Comparison of ENCODE assay signal across 1 cellular context in the genomic region with DNA sequence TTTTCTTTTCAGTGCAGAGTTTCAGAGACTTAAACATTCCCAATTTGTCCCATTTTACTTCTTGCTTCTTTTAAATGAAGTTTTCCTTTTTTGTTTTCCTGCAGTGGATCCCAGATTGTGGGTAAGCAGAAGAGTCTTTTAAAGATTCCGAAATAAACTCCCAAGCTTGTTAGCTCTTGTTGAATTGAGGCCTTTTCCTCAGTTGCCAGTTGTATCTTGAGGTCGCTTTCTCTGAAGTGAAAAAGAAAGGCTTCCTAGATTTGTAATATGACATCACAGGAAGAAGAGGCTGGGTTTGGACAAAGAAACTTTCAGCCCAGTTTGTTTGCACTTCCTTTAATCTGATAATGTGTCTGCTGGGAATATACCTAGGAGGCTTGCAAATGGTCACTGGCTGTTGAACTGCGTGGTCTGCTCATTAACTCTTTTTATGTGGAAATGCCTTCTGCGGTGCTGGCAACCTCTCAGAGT.
TF ChIP-seq lines count a peak whose summit lies in the region.

A gene with protein sequence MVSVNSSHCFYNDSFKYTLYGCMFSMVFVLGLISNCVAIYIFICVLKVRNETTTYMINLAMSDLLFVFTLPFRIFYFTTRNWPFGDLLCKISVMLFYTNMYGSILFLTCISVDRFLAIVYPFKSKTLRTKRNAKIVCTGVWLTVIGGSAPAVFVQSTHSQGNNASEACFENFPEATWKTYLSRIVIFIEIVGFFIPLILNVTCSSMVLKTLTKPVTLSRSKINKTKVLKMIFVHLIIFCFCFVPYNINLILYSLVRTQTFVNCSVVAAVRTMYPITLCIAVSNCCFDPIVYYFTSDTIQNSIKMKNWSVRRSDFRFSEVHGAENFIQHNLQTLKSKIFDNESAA (minus strand): TSS at position 233 of the 471 bp plus-strand sequence. CDS start 690 bp downstream, outside the sequence.

TF ChIP-seq in H1, 55 proteins besides CTCF, POLR2A, EP300 and RAD21:
- TF ChIP-seq SIN3A (conservative IDR thresholded peaks at IDR 0.05 in 1 of 2, IDR thresholded peaks at IDR 0.05 in 1 of 2; ENCODE audit: low read depth in 1 of 2, low read length in 2 of 2) = no peak
- TF ChIP-seq RNF2 (IDR thresholded peaks at IDR 0.05; ENCODE audit: borderline replicate concordance, low read depth, low read length, missing control alignments, poor library complexity, severe bottlenecking) = no peak
- no peak for TF ChIP-seq CTBP2 (IDR thresholded peaks at IDR 0.05; ENCODE audit: borderline replicate concordance, insufficient read depth, insufficient read length, low read length)
- no peak for TF ChIP-seq YY1 (IDR thresholded peaks at IDR 0.05; ENCODE audit: low read depth, low read length)
- TF ChIP-seq, protein P1, sequence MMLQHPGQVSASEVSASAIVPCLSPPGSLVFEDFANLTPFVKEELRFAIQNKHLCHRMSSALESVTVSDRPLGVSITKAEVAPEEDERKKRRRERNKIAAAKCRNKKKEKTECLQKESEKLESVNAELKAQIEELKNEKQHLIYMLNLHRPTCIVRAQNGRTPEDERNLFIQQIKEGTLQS (IDR thresholded peaks at IDR 0.05; ENCODE audit: insufficient read depth, low read depth, low read length) = no peak
- no peak for TF ChIP-seq SAP30 (IDR thresholded peaks at IDR 0.05; ENCODE audit: insufficient read depth, insufficient replicate concordance, low read length)
- no peak for TF ChIP-seq KDM5A (IDR thresholded peaks at IDR 0.05; ENCODE audit: low read length)
- no peak for TF ChIP-seq HDAC2 (IDR thresholded peaks at IDR 0.05; ENCODE audit: borderline replicate concordance in 1 of 2, low read depth in 2 of 2, low read length in 2 of 2)
- TF ChIP-seq, protein P2, sequence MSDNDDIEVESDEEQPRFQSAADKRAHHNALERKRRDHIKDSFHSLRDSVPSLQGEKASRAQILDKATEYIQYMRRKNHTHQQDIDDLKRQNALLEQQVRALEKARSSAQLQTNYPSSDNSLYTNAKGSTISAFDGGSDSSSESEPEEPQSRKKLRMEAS (IDR thresholded peaks at IDR 0.05) = no peak
- TF ChIP-seq NRF1 (IDR thresholded peaks at IDR 0.05; ENCODE audit: low read depth, low read length) = no peak
- TF ChIP-seq FOSL1 (IDR thresholded peaks at IDR 0.05; ENCODE audit: insufficient read depth, low read depth, low read length) = no peak
- no peak for TF ChIP-seq TAF7 (optimal IDR thresholded peaks at IDR 0.05; ENCODE audit: borderline replicate concordance, low read depth, low read length)
- TF ChIP-seq RFX5 (IDR thresholded peaks at IDR 0.05; ENCODE audit: borderline replicate concordance, low read depth, low read length) = no peak
- no peak for TF ChIP-seq KDM4A (IDR thresholded peaks at IDR 0.05; ENCODE audit: low read depth, low read length, severe bottlenecking)
- no peak for TF ChIP-seq TEAD4 (IDR thresholded peaks at IDR 0.05; ENCODE audit: low read depth, low read length)
- TF ChIP-seq RXRA (IDR thresholded peaks at IDR 0.05; ENCODE audit: insufficient read depth, low read depth, low read length) = no peak
- no peak for TF ChIP-seq POLR2AphosphoS5 (IDR thresholded peaks at IDR 0.05; ENCODE audit: low read depth, low read length)
- TF ChIP-seq BRCA1 (IDR thresholded peaks at IDR 0.05; ENCODE audit: low read depth, low read length) = no peak
- no peak for TF ChIP-seq HDAC6 (IDR thresholded peaks at IDR 0.05; ENCODE audit: low read depth, low read length)
- TF ChIP-seq, protein P3, sequence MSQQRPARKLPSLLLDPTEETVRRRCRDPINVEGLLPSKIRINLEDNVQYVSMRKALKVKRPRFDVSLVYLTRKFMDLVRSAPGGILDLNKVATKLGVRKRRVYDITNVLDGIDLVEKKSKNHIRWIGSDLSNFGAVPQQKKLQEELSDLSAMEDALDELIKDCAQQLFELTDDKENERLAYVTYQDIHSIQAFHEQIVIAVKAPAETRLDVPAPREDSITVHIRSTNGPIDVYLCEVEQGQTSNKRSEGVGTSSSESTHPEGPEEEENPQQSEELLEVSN (IDR thresholded peaks at IDR 0.05) = no peak
